In the genomic region with DNA sequence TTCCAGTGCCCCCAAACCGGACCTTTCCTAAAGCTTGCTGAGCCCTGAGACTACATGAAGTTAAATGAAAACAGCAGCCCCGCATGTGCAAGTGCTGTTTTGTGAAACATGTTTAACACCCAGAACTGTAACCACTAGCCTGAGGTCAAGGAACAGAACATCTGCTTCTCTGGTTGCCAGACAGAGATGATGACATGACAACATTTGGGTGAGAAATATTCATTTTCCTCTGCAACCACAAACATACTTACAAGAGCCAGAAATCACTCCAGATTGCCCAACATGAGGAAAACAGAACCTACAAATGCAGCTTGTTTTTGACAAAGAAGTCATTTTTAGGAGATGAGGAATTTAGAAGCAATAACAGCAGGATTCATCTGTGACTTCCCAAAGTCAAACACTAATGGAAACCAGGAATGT, we compare ENCODE assay signal across 9 cellular contexts.
DNase-seq lines count a peak whose midpoint lies in the region; ATAC-seq and TF ChIP-seq lines count a peak whose summit lies in the region.
"Had no signal": no experiment of that assay in that cellular context is flagged by ENCODE, and none has a peak within 500 bp of the region (broad histone marks: within the 10 kb centered on the region; RNA-seq: fewer than 3 reads in every experiment).

No MANE protein-coding gene starts in this region.

- H3K36me3 ChIP-seq in MM.1S (replicated peaks; ENCODE audit: insufficient read depth, low read length) (no peaks in the 10 kb centered on the region), smooth muscle cell (ENCODE audit: low read depth) (peaks cover 3% of the 10 kb centered on the region)

- 9% methylated on average over 2 of the region's 2 CpGs for WGBS in smooth muscle cell (ENCODE audit: low lambda C conversion rate)

- H3K27ac ChIP-seq in MM.1S (ENCODE audit: low read length): no peak overlapping the region
- H3K27ac ChIP-seq in dorsolateral prefrontal cortex: peak overlapping the region in 34 of 59 donors; percentile 2 to 73 (median 46)
- peak overlapping the region; percentile 69 for H3K27ac ChIP-seq in smooth muscle cell (ENCODE audit: low read depth)
- no peak overlapping the region for H3K27ac ChIP-seq in caudate nucleus (ENCODE audit: low read depth, low read length)

- intact Hi-C loops in dorsolateral prefrontal cortex (cut with DNase I): loop anchor here in 1 of 2 donors (5.0 kb wide), 1 partner anchor 1981 kb away; no protein-coding TSS in a partner anchor

- 0 out of 2 replicates have a peak overlapping the region, but pooled peaks have one; percentile 3 for H3K4me2 ChIP-seq in MM.1S (ENCODE audit: low read depth, low read length)
- H3K4me2 ChIP-seq in smooth muscle cell: peak overlapping the region; percentile 41

- H3K79me2 ChIP-seq in MM.1S (ENCODE audit: low read length): no peaks in the 10 kb centered on the region
- H3K79me2 ChIP-seq in smooth muscle cell (ENCODE audit: low read depth): no peaks in the 10 kb centered on the region

- H3K4me3 ChIP-seq in MM.1S (ENCODE audit: low read length) (no peak overlapping the region), dorsolateral prefrontal cortex (no peak overlapping the region), smooth muscle cell (no peak overlapping the region)

- peak; percentile 34 for ATAC-seq in GM18499 (IDR thresholded peaks at IDR 0.05; ENCODE audit: insufficient read depth, unreplicated experiment)
- peak; percentile 48 for ATAC-seq in GM21786 (IDR thresholded peaks at IDR 0.05; ENCODE audit: unreplicated experiment)
- ATAC-seq: Panc1 had no signal

- DNase-seq in MM.1S (peak; percentile 54), dorsolateral prefrontal cortex (peak in 1 of 10 donors; percentile 16), smooth muscle cell (lab: John Stamatoyannopoulos, UW; ENCODE audit: unreplicated experiment) (no peak), caudate nucleus (lab: John Stamatoyannopoulos, UW) (no peak), SHP77 (lab: John Stamatoyannopoulos, UW) (no peak), DMS153 (lab: John Stamatoyannopoulos, UW) (no peak)

- H3K9me3 ChIP-seq in MM.1S (replicated peaks; ENCODE audit: insufficient read depth, low read length) (no peaks in the 10 kb centered on the region), smooth muscle cell (replicated peaks; ENCODE audit: low read depth) (no peaks in the 10 kb centered on the region)

- H3F3A ChIP-seq in MM.1S (ENCODE audit: insufficient read depth, low read length): no peaks in the 10 kb centered on the region
- H3F3A ChIP-seq in smooth muscle cell (ENCODE audit: low read depth): peaks cover 16% of the 10 kb centered on the region

- H3K9me2 ChIP-seq in MM.1S (replicated peaks; ENCODE audit: insufficient read depth, low read length): no peaks in the 10 kb centered on the region

- TF ChIP-seq CTCF in MM.1S (IDR thresholded peaks at IDR 0.05; ENCODE audit: low read length) (no peak), dorsolateral prefrontal cortex (IDR thresholded peaks at IDR 0.05 in 54 of 56, conservative IDR thresholded peaks at IDR 0.05 in 2 of 56; ENCODE audit: low read depth in 1 of 56, partially characterized antibody in 56 of 56) (no peak), smooth muscle cell (IDR thresholded peaks at IDR 0.05; ENCODE audit: borderline replicate concordance, insufficient read depth, poor library complexity, severe bottlenecking) (no peak)

- H3K27me3 ChIP-seq in MM.1S (replicated peaks; ENCODE audit: insufficient read depth, low read length) (no peaks in the 10 kb centered on the region), dorsolateral prefrontal cortex (no peaks in the 10 kb centered on the region), smooth muscle cell (ENCODE audit: low read depth) (no peaks in the 10 kb centered on the region)

- no peaks in the 10 kb centered on the region for H4K20me1 ChIP-seq in MM.1S (ENCODE audit: insufficient read depth, low read length)
- H4K20me1 ChIP-seq in smooth muscle cell (ENCODE audit: low read depth): peaks cover 27% of the 10 kb centered on the region

- H3K4me1 ChIP-seq in MM.1S (ENCODE audit: low read length) (peaks cover 7% of the 10 kb centered on the region), smooth muscle cell (ENCODE audit: low read depth) (no peaks in the 10 kb centered on the region)

- no peak overlapping the region for H3K9ac ChIP-seq in MM.1S (ENCODE audit: low read length)
- H3K9ac ChIP-seq in smooth muscle cell (ENCODE audit: low read depth): no peak overlapping the region

- H2AFZ ChIP-seq in MM.1S (ENCODE audit: low read length) (no peak overlapping the region), smooth muscle cell (ENCODE audit: low read depth) (no peak overlapping the region)

Comparison
In these comparisons a context has a peak if more than half of its experiments do, and no peak if none do; other contexts are left out.
1. H3K27ac ChIP-seq: peak in dorsolateral prefrontal cortex (34 of 59) and smooth muscle cell (single experiment); none in MM.1S (single experiment) and caudate nucleus (single experiment).